1 cellular context compared by ENCODE assay signal in the genomic region with DNA sequence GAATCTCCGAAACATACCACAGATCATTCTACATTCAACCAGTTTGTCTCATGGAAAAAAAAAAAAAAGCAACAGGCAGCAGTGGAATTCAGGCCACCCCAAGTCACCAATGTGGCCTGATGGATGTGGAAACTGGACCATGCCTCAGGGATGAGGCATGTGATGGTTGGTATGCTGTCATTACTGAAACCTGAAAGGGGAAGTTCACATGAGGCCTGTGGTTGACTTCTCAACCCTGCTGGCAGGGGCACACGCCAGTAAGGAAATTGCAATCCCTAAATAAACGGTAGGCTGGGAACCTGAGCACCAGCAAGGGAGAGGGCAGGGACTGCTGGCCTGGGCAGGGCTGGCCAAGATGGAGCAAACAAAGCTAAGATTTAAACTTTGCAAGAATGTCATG.
TF ChIP-seq lines count a peak whose summit lies in the region.

No MANE protein-coding gene starts in this region.

TF ChIP-seq in IMR-90, 13 proteins besides CTCF, POLR2A, EP300 and RAD21 (continued from another document):
- TF ChIP-seq USF2 (IDR thresholded peaks at IDR 0.05; ENCODE audit: low read depth, low read length): no peak
- no peak for TF ChIP-seq RFX5 (IDR thresholded peaks at IDR 0.05; ENCODE audit: low read depth, low read length)
- no peak for TF ChIP-seq MXI1 (IDR thresholded peaks at IDR 0.05; ENCODE audit: borderline replicate concordance, low read depth, low read length)
- TF ChIP-seq CHD1 (IDR thresholded peaks at IDR 0.05; ENCODE audit: low read depth, low read length): no peak
